ENCODE assay signal across 1 cellular context in genomic region chr22:37708580-37709444, GRCh38.
A peak's percentile ranks its signal among the peaks of the same experiment; 100 is the strongest.
TF ChIP-seq lines count a peak whose summit lies in the region.

No MANE protein-coding gene starts in this region.

TF ChIP-seq in HepG2, 621 proteins besides CTCF, POLR2A, EP300 and RAD21:
- no peak for TF ChIP-seq ZNF10 (CRISPR knock-in tag; IDR thresholded peaks at IDR 0.05; ENCODE audit: borderline replicate concordance, low read depth)
- TF ChIP-seq ZNF780A (CRISPR knock-in tag; IDR thresholded peaks at IDR 0.05): no peak
- peak; percentile 19 for TF ChIP-seq AGO2 (optimal IDR thresholded peaks at IDR 0.05; ENCODE audit: low read depth, low read length)
